In genomic region chr2:196431957-196432356, GRCh38 we compare ENCODE assay signal across 10 cellular contexts.
DNase-seq lines count a peak whose midpoint lies in the region; FAIRE-seq and TF ChIP-seq lines count a peak whose summit lies in the region.
"Had no signal": no experiment of that assay in that cellular context is flagged by ENCODE, and none has a peak within 500 bp of the region (broad histone marks: within the 10 kb centered on the region; RNA-seq: fewer than 3 reads in every experiment).

No MANE protein-coding gene starts in this region.

- H4K8ac ChIP-seq in H1 (ENCODE audit: extremely low read depth, insufficient read depth, low read length) = no peak overlapping the region

- H3K4me1 Mint-ChIP-seq in osteocyte (ENCODE audit: unreplicated experiment) = peaks cover 19% of the 10 kb centered on the region

- CTCF ChIA-PET in H1 (lab: Charles Lee; ENCODE audit: partially characterized antibody) = interaction anchor here (1.4 to 3.7 kb wide), 5 partner anchors 8 to 96 kb away, joined by 5 to 30 read pairs (median 8); no protein-coding TSS in a partner anchor

- H3K56ac ChIP-seq in H1 (replicated peaks; ENCODE audit: insufficient read length, low read depth, low read length) = no peak overlapping the region

- H3K23me2 ChIP-seq in H1 (ENCODE audit: low read depth, low read length) = no peaks in the 10 kb centered on the region

- H4K20me1 ChIP-seq in H1 (replicated peaks in 1 of 2; ENCODE audit: control insufficient read depth in 1 of 2, insufficient read depth in 2 of 2, low read length in 2 of 2) = no peaks in the 10 kb centered on the region

- H3K27ac Mint-ChIP-seq in osteocyte (ENCODE audit: unreplicated experiment) = no peak overlapping the region
- H3K27ac Mint-ChIP-seq: B cell had no signal

- H3K23ac ChIP-seq in H1 (ENCODE audit: insufficient read length) = no peak overlapping the region

- no peaks in the 10 kb centered on the region for H3K79me1 ChIP-seq in H1 (ENCODE audit: low read depth, low read length)

- H3K4me3 Mint-ChIP-seq in osteocyte (ENCODE audit: unreplicated experiment) = no peak overlapping the region
- H3K4me3 Mint-ChIP-seq: B cell had no signal

- POLR2A ChIA-PET in H1 (lab: Charles Lee; ENCODE audit: partially characterized antibody) = no interaction called here

- 45% methylated on average over 4 of the region's 4 CpGs; no CpG with 5 or more reads in 1 of the 2 experiments for WGBS in H1 (ENCODE audit: extremely low coverage in 1 of 2, insufficient coverage in 1 of 2, insufficient read length in 1 of 2, insufficient replicate concordance in 2 of 2, low coverage in 1 of 2, low lambda C conversion rate in 2 of 2, missing lambda C conversion rate in 1 of 2), 2 experiments
- WGBS in spleen, 5 donors = 68 to 76% (median 75%) methylated on average over 4 of the region's 4 CpGs

- H4K91ac ChIP-seq in H1 (replicated peaks; ENCODE audit: insufficient read length, low read length) = no peak overlapping the region

- H3K4me1 ChIP-seq in H1 (replicated peaks in 1 of 4; ENCODE audit: control insufficient read depth in 3 of 4, insufficient read depth in 4 of 4, low read length in 3 of 4) (no peaks in the 10 kb centered on the region), spleen (peaks cover 5 to 26% (median 16%) of the 10 kb centered on the region in 6 donors)

- H3K9me3 ChIP-seq in H1 (ENCODE audit: insufficient read depth in 2 of 2, low read depth in 1 of 2, low read length in 1 of 2) (no peaks in the 10 kb centered on the region), spleen (no peaks in the 10 kb centered on the region)
- H3K9me3 ChIP-seq: upper lobe of left lung had no signal

- TF ChIP-seq POLR2A in H1 (IDR thresholded peaks at IDR 0.05; ENCODE audit: control extremely low read depth in 1 of 2, low read depth in 2 of 2, low read length in 2 of 2) (no peak), spleen (IDR thresholded peaks at IDR 0.05) (no peak)

- H2BK120ac ChIP-seq in H1 (replicated peaks; ENCODE audit: low read depth, low read length) = no peak overlapping the region

- DNase-seq in NCI-H510A treated with DMSO at 0.1 percent for 48 hours (lab: John Stamatoyannopoulos, UW) (peak; percentile 8), NCI-H510A (lab: John Stamatoyannopoulos, UW) (no peak), NCI-H2171 (lab: John Stamatoyannopoulos, UW) (peak; percentile 55), H1 (ENCODE audit: low read depth in 1 of 2, low spot score in 2 of 2) (peak in 1 of 2 experiments; percentile 9), osteocyte (ENCODE audit: extremely low spot score, unreplicated experiment) (no peak), spleen (no peak), MV-4-11 (lab: John Stamatoyannopoulos, UW) (no peak)
- DNase-seq in activated naive CD4-positive, alpha-beta T cell treated with Interleukin-2 at 50 U/mL for 16 hours = no peak
- DNase-seq: upper lobe of left lung had no signal

- peak; percentile 58 to 69 for TF ChIP-seq RAD21 in H1 (IDR thresholded peaks at IDR 0.05 in 1 of 2, conservative IDR thresholded peaks at IDR 0.05 in 1 of 2; ENCODE audit: low read depth in 2 of 2, low read length in 2 of 2)

- H2AK5ac ChIP-seq in H1 (ENCODE audit: low read depth, low read length) = no peak overlapping the region

- peak; percentile 84 for FAIRE-seq in H1 (lab: Jason Lieb, UNC)

- no peak overlapping the region for H3K14ac ChIP-seq in H1 (ENCODE audit: insufficient read length)

- TF ChIP-seq CTCF in H1 (IDR thresholded peaks at IDR 0.05; ENCODE audit: control extremely low read depth in 1 of 3, insufficient read depth in 1 of 3, low read depth in 1 of 3, low read length in 3 of 3) (peak; percentile 19 to 63 (median 59)), osteocyte (IDR thresholded peaks at IDR 0.05) (peak; percentile 57), spleen (IDR thresholded peaks at IDR 0.05 in 8 of 11, conservative IDR thresholded peaks at IDR 0.05 in 3 of 11) (peak in 1 of 11 experiments; percentile 6)

- no peak overlapping the region for H2AFZ ChIP-seq in H1 (ENCODE audit: low read length)

- H3K36me3 ChIP-seq in H1 (ENCODE audit: control insufficient read depth in 2 of 4, insufficient read depth in 4 of 4, low read length in 3 of 4) (no peaks in the 10 kb centered on the region), spleen (no peaks in the 10 kb centered on the region)
- H3K36me3 ChIP-seq: upper lobe of left lung had no signal

- H3K4me2 ChIP-seq in H1 (ENCODE audit: insufficient read depth in 1 of 2, low read depth in 2 of 2, low read length in 2 of 2) = no peak overlapping the region

- H3K4ac ChIP-seq in H1 (replicated peaks; ENCODE audit: insufficient read length, low read depth, low read length) = no peak overlapping the region

- no peak for TF ChIP-seq EP300 in H1 (IDR thresholded peaks at IDR 0.05; ENCODE audit: borderline replicate concordance in 1 of 2, low read depth in 2 of 2, low read length in 2 of 2)

- H3K27me3 ChIP-seq in H1 (replicated peaks in 1 of 4; ENCODE audit: control insufficient read depth in 3 of 4, extremely low read depth in 1 of 4, insufficient read depth in 3 of 4, low read length in 3 of 4) (no peaks in the 10 kb centered on the region), spleen (replicated peaks in 1 of 7) (no peaks in the 10 kb centered on the region)
- H3K27me3 ChIP-seq: upper lobe of left lung had no signal

- H4K5ac ChIP-seq in H1 (ENCODE audit: insufficient read length, low read depth, low read length) = no peak overlapping the region

- no peak overlapping the region for H2BK5ac ChIP-seq in H1 (ENCODE audit: low read depth, low read length)

- no peak overlapping the region for H2BK15ac ChIP-seq in H1 (ENCODE audit: low read length)

- no peaks in the 10 kb centered on the region for H3K27me3 Mint-ChIP-seq in osteocyte (ENCODE audit: unreplicated experiment)

- no peak overlapping the region for H3K18ac ChIP-seq in H1 (ENCODE audit: extremely low read depth, low read length)

- H3K4me3 ChIP-seq in H1 (ENCODE audit: extremely low read depth in 1 of 4, insufficient read depth in 2 of 4, low read depth in 3 of 4, low read length in 4 of 4) (no peak overlapping the region), spleen (no peak overlapping the region)
- H3K4me3 ChIP-seq: upper lobe of left lung had no signal

- intact Hi-C loops in spleen (cut with DNase I; ENCODE audit: low total_unique reads) = no loop called here

- no peaks in the 10 kb centered on the region for H3K79me2 ChIP-seq in H1 (ENCODE audit: control insufficient read depth in 1 of 2, insufficient read depth in 2 of 2, low read length in 2 of 2)

- H2BK20ac ChIP-seq in H1 (ENCODE audit: low read length) = no peak overlapping the region

- H3K9me3 Mint-ChIP-seq in osteocyte (ENCODE audit: unreplicated experiment) = no peaks in the 10 kb centered on the region

- H3K36me3 Mint-ChIP-seq in osteocyte (ENCODE audit: unreplicated experiment) = peaks cover 18% of the 10 kb centered on the region

- no peak overlapping the region for H3K9ac ChIP-seq in H1 (replicated peaks in 1 of 4; ENCODE audit: extremely low read depth in 1 of 4, low read depth in 3 of 4, low read length in 3 of 4)

- H2BK12ac ChIP-seq in H1 (ENCODE audit: low read depth, low read length) = no peak overlapping the region

- no peak overlapping the region for H3K27ac ChIP-seq in H1 (ENCODE audit: low read depth, low read length)
- H3K27ac ChIP-seq in spleen = peak overlapping the region in 1 of 8 donors; percentile 22
- H3K27ac ChIP-seq: upper lobe of left lung had no signal

TF ChIP-seq in H1, 55 proteins besides CTCF, POLR2A, EP300 and RAD21:
- TF ChIP-seq E2F6 (IDR thresholded peaks at IDR 0.05) (no peak), YY1 (IDR thresholded peaks at IDR 0.05; ENCODE audit: low read depth, low read length) (peak; percentile 58; the same call in 1 of the 2 replicates)

Comparison
In these comparisons a context has a peak if more than half of its experiments do, and no peak if none do; other contexts are left out.
1. DNase-seq: peak in NCI-H510A treated with DMSO at 0.1 percent for 48 hours (single experiment) and NCI-H2171 (single experiment); none in NCI-H510A (single experiment), osteocyte (single experiment), activated naive CD4-positive, alpha-beta T cell treated with Interleukin-2 at 50 U/mL for 16 hours (single experiment), spleen (single experiment) and MV-4-11 (single experiment).